1 cellular context compared by ENCODE assay signal in the genomic region with DNA sequence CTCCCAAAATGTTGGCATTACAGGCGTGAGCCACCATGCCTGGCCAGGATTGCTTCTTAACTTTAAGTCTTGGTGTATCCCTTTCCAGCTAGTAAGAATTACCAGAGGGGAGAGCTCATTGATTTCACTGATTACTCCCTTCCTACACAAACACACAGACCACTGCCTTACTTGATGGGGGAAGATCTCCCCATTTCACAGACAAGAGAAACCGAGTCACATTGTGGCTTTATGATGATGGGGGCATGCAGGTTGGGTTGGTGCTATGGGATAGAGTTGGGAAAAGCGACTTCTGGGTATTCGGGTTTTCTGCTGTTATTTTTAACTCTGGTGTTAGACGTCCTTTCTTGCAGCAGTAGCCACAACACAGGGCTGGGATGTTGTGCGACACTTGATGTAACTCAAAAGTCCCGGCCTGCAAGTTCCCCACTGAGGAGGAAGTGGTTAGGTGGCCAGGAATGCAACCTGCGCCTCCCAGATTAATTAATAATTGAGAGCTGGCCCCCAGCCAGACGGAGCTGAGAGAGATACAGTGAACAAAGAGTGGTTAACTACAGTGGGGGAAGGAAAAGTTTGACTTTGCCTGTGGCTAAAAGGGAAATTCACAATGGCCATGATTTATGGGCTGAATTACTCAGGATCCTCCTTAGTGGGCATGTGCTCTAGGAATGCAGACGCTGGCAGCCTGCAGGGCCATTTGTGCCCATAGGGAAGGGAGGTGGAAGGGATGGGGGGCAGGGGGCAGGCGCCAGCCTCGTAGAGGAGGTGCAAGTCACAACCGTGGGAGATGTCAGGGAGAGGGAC.
TF ChIP-seq lines count a peak whose summit lies in the region.

No MANE protein-coding gene starts in this region.

TF ChIP-seq in K562, 482 proteins besides CTCF, POLR2A, EP300 and RAD21 (continued from another document):
- TF ChIP-seq SMAD4 (CRISPR knock-in tag; conservative IDR thresholded peaks at IDR 0.05) (0 out of 2 replicates have a peak, but pooled peaks have one; percentile 42), TEAD1 (CRISPR knock-in tag; IDR thresholded peaks at IDR 0.05) (peak; percentile 38 to 92; a peak in 3 of 4 replicates), HDAC8 (tag; IDR thresholded peaks at IDR 0.05) (no peak), FOXA3 (CRISPR knock-in tag; conservative IDR thresholded peaks at IDR 0.05 in 1 of 2, IDR thresholded peaks at IDR 0.05 in 1 of 2) (no peak), CTBP1 (IDR thresholded peaks at IDR 0.05; ENCODE audit: borderline replicate concordance) (peak; percentile 12; the same call in 1 of the 2 replicates), SAFB (IDR thresholded peaks at IDR 0.05; ENCODE audit: borderline replicate concordance, low read depth, low read length) (no peak), KLF1 (tag; IDR thresholded peaks at IDR 0.05) (no peak), SPI1 (IDR thresholded peaks at IDR 0.05; ENCODE audit: borderline replicate concordance, low read depth, low read length) (peak; percentile 74; the same call in 1 of the 2 replicates), TSC22D4 (tag; IDR thresholded peaks at IDR 0.05) (no peak), GABPA (tag; conservative IDR thresholded peaks at IDR 0.05; ENCODE audit: low read depth) (peak; percentile 65), POLR2H (tag; IDR thresholded peaks at IDR 0.05; ENCODE audit: low read depth) (no peak), CBX3 (IDR thresholded peaks at IDR 0.05; ENCODE audit: borderline replicate concordance in 1 of 2, low read length in 2 of 2) (no peak), TAF9B (IDR thresholded peaks at IDR 0.05; ENCODE audit: partially characterized antibody) (no peak), ZNF23 (CRISPR knock-in tag; IDR thresholded peaks at IDR 0.05) (no peak), MCM2 (IDR thresholded peaks at IDR 0.05; ENCODE audit: low read depth) (no peak), NFIX (CRISPR knock-in tag; IDR thresholded peaks at IDR 0.05; ENCODE audit: low read depth) (no peak), RUNX1 (IDR thresholded peaks at IDR 0.05; ENCODE audit: low read depth) (no peak), POLR2B (IDR thresholded peaks at IDR 0.05; ENCODE audit: low read depth, partially characterized antibody) (no peak), TAF7 (tag; IDR thresholded peaks at IDR 0.05) (no peak), ARID1B (IDR thresholded peaks at IDR 0.05) (peak; percentile 49; the same call in 1 of the 2 replicates), RBM25 (IDR thresholded peaks at IDR 0.05; ENCODE audit: low read depth, low read length, severe bottlenecking) (peak; percentile 83), TCF3 (CRISPR knock-in tag; IDR thresholded peaks at IDR 0.05) (peak; percentile 67)
- TF ChIP-seq, protein P1, sequence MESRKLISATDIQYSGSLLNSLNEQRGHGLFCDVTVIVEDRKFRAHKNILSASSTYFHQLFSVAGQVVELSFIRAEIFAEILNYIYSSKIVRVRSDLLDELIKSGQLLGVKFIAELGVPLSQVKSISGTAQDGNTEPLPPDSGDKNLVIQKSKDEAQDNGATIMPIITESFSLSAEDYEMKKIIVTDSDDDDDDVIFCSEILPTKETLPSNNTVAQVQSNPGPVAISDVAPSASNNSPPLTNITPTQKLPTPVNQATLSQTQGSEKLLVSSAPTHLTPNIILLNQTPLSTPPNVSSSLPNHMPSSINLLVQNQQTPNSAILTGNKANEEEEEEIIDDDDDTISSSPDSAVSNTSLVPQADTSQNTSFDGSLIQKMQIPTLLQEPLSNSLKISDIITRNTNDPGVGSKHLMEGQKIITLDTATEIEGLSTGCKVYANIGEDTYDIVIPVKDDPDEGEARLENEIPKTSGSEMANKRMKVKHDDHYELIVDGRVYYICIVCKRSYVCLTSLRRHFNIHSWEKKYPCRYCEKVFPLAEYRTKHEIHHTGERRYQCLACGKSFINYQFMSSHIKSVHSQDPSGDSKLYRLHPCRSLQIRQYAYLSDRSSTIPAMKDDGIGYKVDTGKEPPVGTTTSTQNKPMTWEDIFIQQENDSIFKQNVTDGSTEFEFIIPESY (CRISPR knock-in tag; IDR thresholded peaks at IDR 0.05), result no peak
- TF ChIP-seq, protein P2, sequence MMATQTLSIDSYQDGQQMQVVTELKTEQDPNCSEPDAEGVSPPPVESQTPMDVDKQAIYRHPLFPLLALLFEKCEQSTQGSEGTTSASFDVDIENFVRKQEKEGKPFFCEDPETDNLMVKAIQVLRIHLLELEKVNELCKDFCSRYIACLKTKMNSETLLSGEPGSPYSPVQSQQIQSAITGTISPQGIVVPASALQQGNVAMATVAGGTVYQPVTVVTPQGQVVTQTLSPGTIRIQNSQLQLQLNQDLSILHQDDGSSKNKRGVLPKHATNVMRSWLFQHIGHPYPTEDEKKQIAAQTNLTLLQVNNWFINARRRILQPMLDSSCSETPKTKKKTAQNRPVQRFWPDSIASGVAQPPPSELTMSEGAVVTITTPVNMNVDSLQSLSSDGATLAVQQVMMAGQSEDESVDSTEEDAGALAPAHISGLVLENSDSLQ (IDR thresholded peaks at IDR 0.05), result peak; percentile 68
- TF ChIP-seq, protein P3, sequence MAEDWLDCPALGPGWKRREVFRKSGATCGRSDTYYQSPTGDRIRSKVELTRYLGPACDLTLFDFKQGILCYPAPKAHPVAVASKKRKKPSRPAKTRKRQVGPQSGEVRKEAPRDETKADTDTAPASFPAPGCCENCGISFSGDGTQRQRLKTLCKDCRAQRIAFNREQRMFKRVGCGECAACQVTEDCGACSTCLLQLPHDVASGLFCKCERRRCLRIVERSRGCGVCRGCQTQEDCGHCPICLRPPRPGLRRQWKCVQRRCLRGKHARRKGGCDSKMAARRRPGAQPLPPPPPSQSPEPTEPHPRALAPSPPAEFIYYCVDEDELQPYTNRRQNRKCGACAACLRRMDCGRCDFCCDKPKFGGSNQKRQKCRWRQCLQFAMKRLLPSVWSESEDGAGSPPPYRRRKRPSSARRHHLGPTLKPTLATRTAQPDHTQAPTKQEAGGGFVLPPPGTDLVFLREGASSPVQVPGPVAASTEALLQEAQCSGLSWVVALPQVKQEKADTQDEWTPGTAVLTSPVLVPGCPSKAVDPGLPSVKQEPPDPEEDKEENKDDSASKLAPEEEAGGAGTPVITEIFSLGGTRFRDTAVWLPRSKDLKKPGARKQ (CRISPR knock-in tag; IDR thresholded peaks at IDR 0.05), result no peak
- TF ChIP-seq, protein P4, sequence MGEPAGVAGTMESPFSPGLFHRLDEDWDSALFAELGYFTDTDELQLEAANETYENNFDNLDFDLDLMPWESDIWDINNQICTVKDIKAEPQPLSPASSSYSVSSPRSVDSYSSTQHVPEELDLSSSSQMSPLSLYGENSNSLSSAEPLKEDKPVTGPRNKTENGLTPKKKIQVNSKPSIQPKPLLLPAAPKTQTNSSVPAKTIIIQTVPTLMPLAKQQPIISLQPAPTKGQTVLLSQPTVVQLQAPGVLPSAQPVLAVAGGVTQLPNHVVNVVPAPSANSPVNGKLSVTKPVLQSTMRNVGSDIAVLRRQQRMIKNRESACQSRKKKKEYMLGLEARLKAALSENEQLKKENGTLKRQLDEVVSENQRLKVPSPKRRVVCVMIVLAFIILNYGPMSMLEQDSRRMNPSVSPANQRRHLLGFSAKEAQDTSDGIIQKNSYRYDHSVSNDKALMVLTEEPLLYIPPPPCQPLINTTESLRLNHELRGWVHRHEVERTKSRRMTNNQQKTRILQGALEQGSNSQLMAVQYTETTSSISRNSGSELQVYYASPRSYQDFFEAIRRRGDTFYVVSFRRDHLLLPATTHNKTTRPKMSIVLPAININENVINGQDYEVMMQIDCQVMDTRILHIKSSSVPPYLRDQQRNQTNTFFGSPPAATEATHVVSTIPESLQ (CRISPR knock-in tag; IDR thresholded peaks at IDR 0.05), result no peak
- TF ChIP-seq, protein P5, sequence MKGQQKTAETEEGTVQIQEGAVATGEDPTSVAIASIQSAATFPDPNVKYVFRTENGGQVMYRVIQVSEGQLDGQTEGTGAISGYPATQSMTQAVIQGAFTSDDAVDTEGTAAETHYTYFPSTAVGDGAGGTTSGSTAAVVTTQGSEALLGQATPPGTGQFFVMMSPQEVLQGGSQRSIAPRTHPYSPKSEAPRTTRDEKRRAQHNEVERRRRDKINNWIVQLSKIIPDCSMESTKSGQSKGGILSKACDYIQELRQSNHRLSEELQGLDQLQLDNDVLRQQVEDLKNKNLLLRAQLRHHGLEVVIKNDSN (CRISPR knock-in tag; IDR thresholded peaks at IDR 0.05), result no peak
- TF ChIP-seq, protein P6, sequence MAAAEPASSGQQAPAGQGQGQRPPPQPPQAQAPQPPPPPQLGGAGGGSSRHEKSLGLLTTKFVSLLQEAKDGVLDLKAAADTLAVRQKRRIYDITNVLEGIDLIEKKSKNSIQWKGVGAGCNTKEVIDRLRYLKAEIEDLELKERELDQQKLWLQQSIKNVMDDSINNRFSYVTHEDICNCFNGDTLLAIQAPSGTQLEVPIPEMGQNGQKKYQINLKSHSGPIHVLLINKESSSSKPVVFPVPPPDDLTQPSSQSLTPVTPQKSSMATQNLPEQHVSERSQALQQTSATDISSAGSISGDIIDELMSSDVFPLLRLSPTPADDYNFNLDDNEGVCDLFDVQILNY (CRISPR knock-in tag; IDR thresholded peaks at IDR 0.05), result no peak
- TF ChIP-seq, protein P7, sequence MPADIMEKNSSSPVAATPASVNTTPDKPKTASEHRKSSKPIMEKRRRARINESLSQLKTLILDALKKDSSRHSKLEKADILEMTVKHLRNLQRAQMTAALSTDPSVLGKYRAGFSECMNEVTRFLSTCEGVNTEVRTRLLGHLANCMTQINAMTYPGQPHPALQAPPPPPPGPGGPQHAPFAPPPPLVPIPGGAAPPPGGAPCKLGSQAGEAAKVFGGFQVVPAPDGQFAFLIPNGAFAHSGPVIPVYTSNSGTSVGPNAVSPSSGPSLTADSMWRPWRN (IDR thresholded peaks at IDR 0.05; ENCODE audit: low read depth), result no peak
- TF ChIP-seq, protein P8, sequence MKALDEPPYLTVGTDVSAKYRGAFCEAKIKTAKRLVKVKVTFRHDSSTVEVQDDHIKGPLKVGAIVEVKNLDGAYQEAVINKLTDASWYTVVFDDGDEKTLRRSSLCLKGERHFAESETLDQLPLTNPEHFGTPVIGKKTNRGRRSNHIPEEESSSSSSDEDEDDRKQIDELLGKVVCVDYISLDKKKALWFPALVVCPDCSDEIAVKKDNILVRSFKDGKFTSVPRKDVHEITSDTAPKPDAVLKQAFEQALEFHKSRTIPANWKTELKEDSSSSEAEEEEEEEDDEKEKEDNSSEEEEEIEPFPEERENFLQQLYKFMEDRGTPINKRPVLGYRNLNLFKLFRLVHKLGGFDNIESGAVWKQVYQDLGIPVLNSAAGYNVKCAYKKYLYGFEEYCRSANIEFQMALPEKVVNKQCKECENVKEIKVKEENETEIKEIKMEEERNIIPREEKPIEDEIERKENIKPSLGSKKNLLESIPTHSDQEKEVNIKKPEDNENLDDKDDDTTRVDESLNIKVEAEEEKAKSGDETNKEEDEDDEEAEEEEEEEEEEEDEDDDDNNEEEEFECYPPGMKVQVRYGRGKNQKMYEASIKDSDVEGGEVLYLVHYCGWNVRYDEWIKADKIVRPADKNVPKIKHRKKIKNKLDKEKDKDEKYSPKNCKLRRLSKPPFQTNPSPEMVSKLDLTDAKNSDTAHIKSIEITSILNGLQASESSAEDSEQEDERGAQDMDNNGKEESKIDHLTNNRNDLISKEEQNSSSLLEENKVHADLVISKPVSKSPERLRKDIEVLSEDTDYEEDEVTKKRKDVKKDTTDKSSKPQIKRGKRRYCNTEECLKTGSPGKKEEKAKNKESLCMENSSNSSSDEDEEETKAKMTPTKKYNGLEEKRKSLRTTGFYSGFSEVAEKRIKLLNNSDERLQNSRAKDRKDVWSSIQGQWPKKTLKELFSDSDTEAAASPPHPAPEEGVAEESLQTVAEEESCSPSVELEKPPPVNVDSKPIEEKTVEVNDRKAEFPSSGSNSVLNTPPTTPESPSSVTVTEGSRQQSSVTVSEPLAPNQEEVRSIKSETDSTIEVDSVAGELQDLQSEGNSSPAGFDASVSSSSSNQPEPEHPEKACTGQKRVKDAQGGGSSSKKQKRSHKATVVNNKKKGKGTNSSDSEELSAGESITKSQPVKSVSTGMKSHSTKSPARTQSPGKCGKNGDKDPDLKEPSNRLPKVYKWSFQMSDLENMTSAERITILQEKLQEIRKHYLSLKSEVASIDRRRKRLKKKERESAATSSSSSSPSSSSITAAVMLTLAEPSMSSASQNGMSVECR (CRISPR knock-in tag; IDR thresholded peaks at IDR 0.05), result peak; percentile 31; the same call in 1 of the 2 replicates
- TF ChIP-seq, protein P9, sequence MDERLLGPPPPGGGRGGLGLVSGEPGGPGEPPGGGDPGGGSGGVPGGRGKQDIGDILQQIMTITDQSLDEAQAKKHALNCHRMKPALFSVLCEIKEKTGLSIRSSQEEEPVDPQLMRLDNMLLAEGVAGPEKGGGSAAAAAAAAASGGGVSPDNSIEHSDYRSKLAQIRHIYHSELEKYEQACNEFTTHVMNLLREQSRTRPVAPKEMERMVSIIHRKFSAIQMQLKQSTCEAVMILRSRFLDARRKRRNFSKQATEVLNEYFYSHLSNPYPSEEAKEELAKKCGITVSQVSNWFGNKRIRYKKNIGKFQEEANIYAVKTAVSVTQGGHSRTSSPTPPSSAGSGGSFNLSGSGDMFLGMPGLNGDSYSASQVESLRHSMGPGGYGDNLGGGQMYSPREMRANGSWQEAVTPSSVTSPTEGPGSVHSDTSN (CRISPR knock-in tag; IDR thresholded peaks at IDR 0.05; ENCODE audit: low read depth), result no peak
- TF ChIP-seq, protein P9 (tag; conservative IDR thresholded peaks at IDR 0.05; ENCODE audit: low read depth), result peak; percentile 47; the same call in 1 of the 2 replicates
